1 cellular context compared by ENCODE assay signal in the genomic region with DNA sequence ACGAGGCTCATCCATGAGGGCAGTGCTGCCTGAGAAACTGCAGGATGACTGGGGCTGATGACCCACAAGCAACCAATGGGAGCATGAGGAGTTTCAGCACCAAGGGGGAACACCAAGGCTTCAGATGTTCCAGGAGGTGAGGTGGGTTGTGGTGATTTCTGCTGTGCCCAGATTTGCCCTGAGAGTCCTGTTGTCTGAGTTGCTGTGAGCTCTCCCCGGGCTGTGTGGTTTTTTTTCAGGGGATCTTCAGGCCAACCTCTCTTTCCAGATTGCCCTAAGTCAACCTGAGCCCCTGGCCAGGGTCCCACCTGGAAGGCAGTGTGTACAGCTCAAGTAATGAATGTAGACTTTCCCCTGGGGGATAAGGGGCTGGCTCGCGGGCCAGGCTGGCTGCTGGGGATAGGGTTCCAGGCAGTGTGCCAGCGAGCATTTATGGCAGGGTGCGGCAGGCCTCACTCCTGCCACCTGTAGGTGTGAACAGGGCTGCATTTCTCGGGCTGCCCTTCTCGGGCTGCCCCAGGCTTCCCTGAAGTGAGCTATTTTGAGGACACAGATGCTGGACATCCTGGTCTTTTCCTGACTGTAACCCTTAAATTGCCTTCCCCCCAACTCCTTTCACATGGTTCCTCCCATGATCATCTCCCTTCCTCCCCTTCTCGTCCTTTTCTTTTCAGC.
TF ChIP-seq lines count a peak whose summit lies in the region.

No MANE protein-coding gene starts in this region.

TF ChIP-seq in HepG2, 621 proteins besides CTCF, POLR2A, EP300 and RAD21:
- TF ChIP-seq BRCA1 (CRISPR knock-in tag; IDR thresholded peaks at IDR 0.05) (no peak), XRCC5 (optimal IDR thresholded peaks at IDR 0.05; ENCODE audit: low read length) (peak; percentile 22), STAG1 (CRISPR knock-in tag; IDR thresholded peaks at IDR 0.05) (peak; percentile 36; the same call in 1 of the 2 replicates)
- TF ChIP-seq, protein P1, sequence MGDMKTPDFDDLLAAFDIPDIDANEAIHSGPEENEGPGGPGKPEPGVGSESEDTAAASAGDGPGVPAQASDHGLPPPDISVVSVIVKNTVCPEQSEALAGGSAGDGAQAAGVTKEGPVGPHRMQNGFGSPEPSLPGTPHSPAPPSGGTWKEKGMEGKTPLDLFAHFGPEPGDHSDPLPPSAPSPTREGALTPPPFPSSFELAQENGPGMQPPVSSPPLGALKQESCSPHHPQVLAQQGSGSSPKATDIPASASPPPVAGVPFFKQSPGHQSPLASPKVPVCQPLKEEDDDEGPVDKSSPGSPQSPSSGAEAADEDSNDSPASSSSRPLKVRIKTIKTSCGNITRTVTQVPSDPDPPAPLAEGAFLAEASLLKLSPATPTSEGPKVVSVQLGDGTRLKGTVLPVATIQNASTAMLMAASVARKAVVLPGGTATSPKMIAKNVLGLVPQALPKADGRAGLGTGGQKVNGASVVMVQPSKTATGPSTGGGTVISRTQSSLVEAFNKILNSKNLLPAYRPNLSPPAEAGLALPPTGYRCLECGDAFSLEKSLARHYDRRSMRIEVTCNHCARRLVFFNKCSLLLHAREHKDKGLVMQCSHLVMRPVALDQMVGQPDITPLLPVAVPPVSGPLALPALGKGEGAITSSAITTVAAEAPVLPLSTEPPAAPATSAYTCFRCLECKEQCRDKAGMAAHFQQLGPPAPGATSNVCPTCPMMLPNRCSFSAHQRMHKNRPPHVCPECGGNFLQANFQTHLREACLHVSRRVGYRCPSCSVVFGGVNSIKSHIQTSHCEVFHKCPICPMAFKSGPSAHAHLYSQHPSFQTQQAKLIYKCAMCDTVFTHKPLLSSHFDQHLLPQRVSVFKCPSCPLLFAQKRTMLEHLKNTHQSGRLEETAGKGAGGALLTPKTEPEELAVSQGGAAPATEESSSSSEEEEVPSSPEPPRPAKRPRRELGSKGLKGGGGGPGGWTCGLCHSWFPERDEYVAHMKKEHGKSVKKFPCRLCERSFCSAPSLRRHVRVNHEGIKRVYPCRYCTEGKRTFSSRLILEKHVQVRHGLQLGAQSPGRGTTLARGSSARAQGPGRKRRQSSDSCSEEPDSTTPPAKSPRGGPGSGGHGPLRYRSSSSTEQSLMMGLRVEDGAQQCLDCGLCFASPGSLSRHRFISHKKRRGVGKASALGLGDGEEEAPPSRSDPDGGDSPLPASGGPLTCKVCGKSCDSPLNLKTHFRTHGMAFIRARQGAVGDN (CRISPR knock-in tag; IDR thresholded peaks at IDR 0.05): 0 out of 2 replicates have a peak, but pooled peaks have one; percentile 14
